ENCODE assay signal across 8 cellular contexts in the genomic region with DNA sequence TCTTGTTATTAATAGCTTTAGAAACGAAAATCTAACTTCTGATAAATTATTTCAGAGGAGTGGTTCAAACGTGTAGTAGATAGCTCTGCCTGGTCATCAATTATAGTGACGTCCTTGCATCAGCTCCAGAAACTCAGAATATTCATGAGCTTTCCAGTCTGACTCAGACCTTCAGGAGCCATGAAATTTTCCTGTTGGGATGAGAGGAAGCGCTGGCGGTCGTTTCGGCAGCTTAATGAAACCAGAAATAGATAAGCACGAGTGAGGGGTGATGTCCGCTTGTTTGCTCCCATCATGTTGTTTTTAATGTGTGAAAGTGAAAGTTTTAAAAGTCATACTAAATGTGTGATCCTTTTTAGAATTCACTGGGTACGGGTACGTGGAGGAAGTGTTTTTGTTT.
DNase-seq lines count a peak whose midpoint lies in the region; ATAC-seq and TF ChIP-seq lines count a peak whose summit lies in the region.

No MANE protein-coding gene starts in this region.

- H3K9me3 Mint-ChIP-seq in activated naive CD8-positive, alpha-beta T cell treated with anti-CD3 and anti-CD28 coated beads, Interleukin-2, amount 10 ng/mL, durations not matched to agents 7 days and 5 days: no peaks in the 10 kb centered on the region

- H3K4me3 Mint-ChIP-seq in activated naive CD8-positive, alpha-beta T cell treated with anti-CD3 and anti-CD28 coated beads, Interleukin-2, amount 10 ng/mL, durations not matched to agents 7 days and 5 days: peak overlapping the region; percentile 84

- TF ChIP-seq POLR2A in tibial nerve (IDR thresholded peaks at IDR 0.05): no peak

- 32 to 47% methylated on average over 11 of the region's 11 CpGs for WGBS in tibial nerve, 2 donors

- no peak for ATAC-seq in activated naive CD8-positive, alpha-beta T cell treated with anti-CD3 and anti-CD28 coated beads, Interleukin-2, amount 10 ng/mL, durations not matched to agents 7 days and 5 days (ENCODE audit: low read depth)

- TF ChIP-seq CTCF in AG04450 (IDR thresholded peaks at IDR 0.05; ENCODE audit: low read depth, low read length) (no peak), HEK293 (tag by site-specific recombination; IDR thresholded peaks at IDR 0.05) (no peak), tibial nerve (IDR thresholded peaks at IDR 0.05) (no peak)

- H3K9me3 ChIP-seq in AG04450 (ENCODE audit: control insufficient read depth, insufficient read depth, low read length): peaks cover 8% of the 10 kb centered on the region; the same call in 1 of the 2 replicates
- no peaks in the 10 kb centered on the region for H3K9me3 ChIP-seq in HEK293 (ENCODE audit: control insufficient read depth, insufficient read depth, low read depth, low read length)
- no peaks in the 10 kb centered on the region for H3K9me3 ChIP-seq in tibial nerve

- peak overlapping the region; percentile 92 for H3K27ac Mint-ChIP-seq in activated naive CD8-positive, alpha-beta T cell treated with anti-CD3 and anti-CD28 coated beads, Interleukin-2, amount 10 ng/mL, durations not matched to agents 7 days and 5 days

- peaks cover 10% of the 10 kb centered on the region for H3K4me1 Mint-ChIP-seq in activated naive CD8-positive, alpha-beta T cell treated with anti-CD3 and anti-CD28 coated beads, Interleukin-2, amount 10 ng/mL, durations not matched to agents 7 days and 5 days

- H3K4me1 ChIP-seq in HEK293 (ENCODE audit: control insufficient read depth, insufficient read depth, low read length) (peaks cover 12% of the 10 kb centered on the region), tibial nerve (peaks cover 0 to 49% (median 2%) of the 10 kb centered on the region in 4 donors)

- POLR2A ChIA-PET in AG04450 (lab: Yijun Ruan, JAX): interaction anchor here (1.0 to 1.3 kb wide), 3 partner anchors 10 to 29 kb away, joined by 3 to 9 read pairs (median 7); no protein-coding TSS in a partner anchor
- POLR2A ChIA-PET in HEK293 (lab: Yijun Ruan, JAX): interaction anchor here (0.9 to 1.0 kb wide), 2 partner anchors 22 to 24 kb away, joined by 3 read pairs; no protein-coding TSS in a partner anchor
- POLR2A ChIA-PET in activated naive CD8-positive, alpha-beta T cell treated with anti-CD3 and anti-CD28 coated beads, Interleukin-2, amount 10 ng/mL, durations not matched to agents 7 days and 5 days (lab: Charles Lee): no interaction called here

- H3K27ac ChIP-seq in AG04450 (ENCODE audit: low read depth, low read length): peak overlapping the region; percentile 89
- H3K27ac ChIP-seq in HEK293 (ENCODE audit: extremely low read depth, low read depth, low read length): peak overlapping the region; percentile 27; the same call in 1 of the 2 replicates
- peak overlapping the region; percentile 13 for H3K27ac ChIP-seq in layer of hippocampus (ENCODE audit: low read depth, low read length)
- peak overlapping the region; percentile 15 to 79 (median 61) for H3K27ac ChIP-seq in tibial nerve

- H3K36me3 ChIP-seq in HEK293 (ENCODE audit: control insufficient read depth in 2 of 2, insufficient read depth in 1 of 2, low read length in 2 of 2) (no peaks in the 10 kb centered on the region), tibial nerve (no peaks in the 10 kb centered on the region)

- no peaks in the 10 kb centered on the region for H3K36me3 Mint-ChIP-seq in activated naive CD8-positive, alpha-beta T cell treated with anti-CD3 and anti-CD28 coated beads, Interleukin-2, amount 10 ng/mL, durations not matched to agents 7 days and 5 days

- CTCF ChIA-PET in AG04450 (lab: Charles Lee) (interaction anchor here (0.6 to 1.2 kb wide), 7 partner anchors 15 to 347 kb away, joined by 3 to 12 read pairs (median 3); no protein-coding TSS in a partner anchor), HEK293 (lab: Yijun Ruan, JAX) (interaction anchor here (0.6 to 1.6 kb wide), 3 partner anchors 15 to 38 kb away, joined by 3 to 15 read pairs (median 5); no protein-coding TSS in a partner anchor)

- no peaks in the 10 kb centered on the region for H3K27me3 ChIP-seq in AG04450 (ENCODE audit: control insufficient read depth, insufficient read depth, low read length)
- no peaks in the 10 kb centered on the region for H3K27me3 ChIP-seq in layer of hippocampus (ENCODE audit: control insufficient read depth, insufficient read depth, low read length)
- H3K27me3 ChIP-seq in tibial nerve: no peaks in the 10 kb centered on the region

- no peak for TF ChIP-seq EP300 in tibial nerve (IDR thresholded peaks at IDR 0.05)

- no peaks in the 10 kb centered on the region for H3K27me3 Mint-ChIP-seq in activated naive CD8-positive, alpha-beta T cell treated with anti-CD3 and anti-CD28 coated beads, Interleukin-2, amount 10 ng/mL, durations not matched to agents 7 days and 5 days

- peak overlapping the region; percentile 59 for H3K4me3 ChIP-seq in AG04450 (ENCODE audit: low read depth, low read length)
- H3K4me3 ChIP-seq in HEK293 (ENCODE audit: low read depth, low read length): no peak overlapping the region
- H3K4me3 ChIP-seq in tibial nerve: peak overlapping the region; percentile 28 to 53 (median 38)

- DNase-seq in AG04450 (ENCODE audit: low read depth, low spot score) (no peak), tibial nerve (ENCODE audit: low spot score in 2 of 2) (no peak), UCSD-AML1 (lab: John Stamatoyannopoulos, UW; ENCODE audit: unreplicated experiment) (no peak), islet precursor cell (no peak)
- no peak for DNase-seq in activated naive CD8-positive, alpha-beta T cell treated with anti-CD3 and anti-CD28 coated beads, Interleukin-2, amount 10 ng/mL, durations not matched to agents 7 days and 5 days
- no peak for DNase-seq in activated CD8-positive, alpha-beta memory T cell treated with anti-CD3 and anti-CD28 coated beads, Interleukin-2, amount 50 U/mL, for 4 hours

TF ChIP-seq in HEK293, 187 proteins besides CTCF, POLR2A, EP300 and RAD21:
- TF ChIP-seq ZNF114 (tag by site-specific recombination; IDR thresholded peaks at IDR 0.05): no peak
- TF ChIP-seq PRDM1 (tag by site-specific recombination; IDR thresholded peaks at IDR 0.05): peak; percentile 69
- peak; percentile 87; the same call in 1 of the 2 replicates for TF ChIP-seq ZNF660 (tag by site-specific recombination; IDR thresholded peaks at IDR 0.05)
TF ChIP-seq in HEK293: peak in this region for 2.

Comparison
In these comparisons a context has a peak if more than half of its experiments do, and no peak if none do; other contexts are left out.
1. H3K27ac ChIP-seq: peak in every context shown above with its lines; median percentile 89 in AG04450; 61 in tibial nerve; 27 in HEK293; 13 in layer of hippocampus.